Comparison of ENCODE assay signal across 12 cellular contexts in genomic region chr6:138498575-138499302, GRCh38. TPM values are rescaled to one million over a fixed set of nuclear protein-coding genes. Genes with fewer than 3 reads are reported as not detected.
DNase-seq lines count a peak whose midpoint lies in the region; ATAC-seq and TF ChIP-seq lines count a peak whose summit lies in the region.
"Had no signal": no experiment of that assay in that cellular context is flagged by ENCODE, and none has a peak within 500 bp of the region (broad histone marks: within the 10 kb centered on the region; RNA-seq: fewer than 3 reads in every experiment).

No MANE protein-coding gene starts in this region.

- H3K9me3 ChIP-seq in BLaER1 = peaks cover 12% of the 10 kb centered on the region

- peaks cover 10% of the 10 kb centered on the region for H3K36me3 Mint-ChIP-seq in mesothelial cell of epicardium

- peak overlapping the region; percentile 91 for H3K27ac Mint-ChIP-seq in mesothelial cell of epicardium
- H3K27ac Mint-ChIP-seq: activated naive CD4-positive, alpha-beta T cell treated with anti-CD3 and anti-CD28 coated beads for 36 hours had no signal

- peaks cover 27% of the 10 kb centered on the region for H3K36me3 ChIP-seq in BLaER1

- peak overlapping the region; percentile 43 for H3K4me3 Mint-ChIP-seq in mesothelial cell of epicardium
- H3K4me3 Mint-ChIP-seq: activated naive CD4-positive, alpha-beta T cell treated with anti-CD3 and anti-CD28 coated beads for 36 hours had no signal

- H3K4me3 ChIP-seq in BLaER1 (peak overlapping the region; percentile 61), choroid plexus epithelial cell (ENCODE audit: low read depth, low read length) (no peak overlapping the region)

- H4K20me1 ChIP-seq in BLaER1 = no peaks in the 10 kb centered on the region

- peaks cover 48% of the 10 kb centered on the region for H3K4me1 ChIP-seq in BLaER1

- TF ChIP-seq CTCF in choroid plexus epithelial cell (conservative IDR thresholded peaks at IDR 0.05; ENCODE audit: low read depth, low read length) (no peak), mesothelial cell of epicardium (IDR thresholded peaks at IDR 0.05; ENCODE audit: unreplicated experiment) (no peak)

- H3K27me3 Mint-ChIP-seq in mesothelial cell of epicardium (ENCODE audit: low read depth) = no peaks in the 10 kb centered on the region

- peak overlapping the region; percentile 78 for H3K27ac ChIP-seq in BLaER1
- H3K27ac ChIP-seq: C4-2B, RWPE1 had no signal

- H3K9me3 Mint-ChIP-seq in mesothelial cell of epicardium = no peaks in the 10 kb centered on the region
- H3K9me3 Mint-ChIP-seq: activated naive CD4-positive, alpha-beta T cell treated with anti-CD3 and anti-CD28 coated beads for 36 hours had no signal

- ATAC-seq in HG02973 (IDR thresholded peaks at IDR 0.05; ENCODE audit: unreplicated experiment) (peak; percentile 5), HG03354 (IDR thresholded peaks at IDR 0.05; ENCODE audit: poor library complexity, severe bottlenecking, unreplicated experiment) (no peak)

- H3K4me1 Mint-ChIP-seq in mesothelial cell of epicardium = peaks cover 57% of the 10 kb centered on the region

- no peaks in the 10 kb centered on the region for H3K27me3 ChIP-seq in BLaER1

- DNase-seq in choroid plexus epithelial cell (ENCODE audit: low read depth) (peak; percentile 32), mesothelial cell of epicardium (ENCODE audit: low spot score in 2 of 2, unreplicated experiment in 2 of 2) (no peak), NCI-H526 treated with DMSO at 0.1 percent for 48 hours (lab: John Stamatoyannopoulos, UW) (no peak), hepatic stellate cell (ENCODE audit: low spot score) (no peak), retina (no peak)
- DNase-seq: activated CD4-positive, alpha-beta T cell treated with anti-CD3 and anti-CD28 coated beads for 1 hour; activated naive CD4-positive, alpha-beta T cell treated with anti-CD3 and anti-CD28 coated beads for 36 hours had no signal

- H3K4me2 ChIP-seq in BLaER1 = peak overlapping the region; percentile 77

- peak overlapping the region; percentile 71 for H3K9ac ChIP-seq in BLaER1

RNA-seq across cellular contexts. Expression of gene NHSL1, which starts 0.6 kb away (rescaled TPM):
- 66.1 to 73.6 TPM (median 68.0 TPM) in 3 replicates for total RNA-seq in mesothelial cell of epicardium
